12 cellular contexts compared by ENCODE assay signal in genomic region chr20:3812975-3813599, GRCh38. TPM values are rescaled to one million over a fixed set of nuclear protein-coding genes. Genes with fewer than 3 reads are reported as not detected.
DNase-seq lines count a peak whose midpoint lies in the region; ATAC-seq and TF ChIP-seq lines count a peak whose summit lies in the region.
"Had no signal": no experiment of that assay in that cellular context is flagged by ENCODE, and none has a peak within 500 bp of the region (broad histone marks: within the 10 kb centered on the region; RNA-seq: fewer than 3 reads in every experiment).

No MANE protein-coding gene starts in this region.

- peaks cover 73% of the 10 kb centered on the region for H3K4me1 Mint-ChIP-seq in activated naive CD4-positive, alpha-beta T cell treated with anti-CD3 and anti-CD28 coated beads, Interleukin-2, amount 50 U/mL, for 24 hours
- H3K4me1 Mint-ChIP-seq in activated naive CD8-positive, alpha-beta T cell treated with anti-CD3 and anti-CD28 coated beads for 36 hours: peaks cover 50% of the 10 kb centered on the region
- H3K4me1 Mint-ChIP-seq in type B pancreatic cell (ENCODE audit: unreplicated experiment): peaks cover 24% of the 10 kb centered on the region

- H3K27me3 Mint-ChIP-seq in activated naive CD4-positive, alpha-beta T cell treated with anti-CD3 and anti-CD28 coated beads, Interleukin-2, amount 50 U/mL, for 24 hours: no peaks in the 10 kb centered on the region
- no peaks in the 10 kb centered on the region for H3K27me3 Mint-ChIP-seq in activated naive CD8-positive, alpha-beta T cell treated with anti-CD3 and anti-CD28 coated beads for 36 hours
- H3K27me3 Mint-ChIP-seq in type B pancreatic cell: peaks cover 6% of the 10 kb centered on the region

- no peaks in the 10 kb centered on the region for H3K36me3 Mint-ChIP-seq in activated naive CD4-positive, alpha-beta T cell treated with anti-CD3 and anti-CD28 coated beads, Interleukin-2, amount 50 U/mL, for 24 hours
- H3K36me3 Mint-ChIP-seq in activated naive CD8-positive, alpha-beta T cell treated with anti-CD3 and anti-CD28 coated beads for 36 hours: no peaks in the 10 kb centered on the region
- no peaks in the 10 kb centered on the region for H3K36me3 Mint-ChIP-seq in type B pancreatic cell

- no peak overlapping the region for H3K4me3 ChIP-seq in muscle layer of colon (ENCODE audit: low read depth in 1 of 2, low read length in 2 of 2)

- no peak for TF ChIP-seq CTCF in type B pancreatic cell (conservative IDR thresholded peaks at IDR 0.05)

- H3K27ac ChIP-seq in muscle layer of colon (ENCODE audit: low read depth, low read length): peak overlapping the region; percentile 56

- H3K27ac Mint-ChIP-seq in activated naive CD4-positive, alpha-beta T cell treated with anti-CD3 and anti-CD28 coated beads, Interleukin-2, amount 50 U/mL, for 24 hours: peak overlapping the region; percentile 63
- peak overlapping the region; percentile 5 for H3K27ac Mint-ChIP-seq in activated naive CD8-positive, alpha-beta T cell treated with anti-CD3 and anti-CD28 coated beads for 36 hours
- H3K27ac Mint-ChIP-seq in type B pancreatic cell: peak overlapping the region; percentile 44

- no peaks in the 10 kb centered on the region for H3K27me3 ChIP-seq in muscle layer of colon (ENCODE audit: control insufficient read depth in 1 of 2, insufficient read depth in 2 of 2, low read length in 2 of 2)

- no peaks in the 10 kb centered on the region for H3K9me3 Mint-ChIP-seq in activated naive CD4-positive, alpha-beta T cell treated with anti-CD3 and anti-CD28 coated beads, Interleukin-2, amount 50 U/mL, for 24 hours
- no peaks in the 10 kb centered on the region for H3K9me3 Mint-ChIP-seq in activated naive CD8-positive, alpha-beta T cell treated with anti-CD3 and anti-CD28 coated beads for 36 hours
- no peaks in the 10 kb centered on the region for H3K9me3 Mint-ChIP-seq in type B pancreatic cell

- ATAC-seq in GM18520 (IDR thresholded peaks at IDR 0.05; ENCODE audit: unreplicated experiment): no peak

- no peak overlapping the region for H3K9ac ChIP-seq in muscle layer of colon (ENCODE audit: low read length)

- no peaks in the 10 kb centered on the region for H3K36me3 ChIP-seq in muscle layer of colon (ENCODE audit: insufficient read depth, low read length)

- peaks cover 40% of the 10 kb centered on the region for H3K4me1 ChIP-seq in muscle layer of colon (ENCODE audit: insufficient read depth, low read length)

- H3K9me3 ChIP-seq in muscle layer of colon (ENCODE audit: low read length): no peaks in the 10 kb centered on the region

- DNase-seq in activated naive CD4-positive, alpha-beta T cell treated with anti-CD3 and anti-CD28 coated beads, Interleukin-2, amount 50 U/mL, for 16 hours: no peak
- no peak for DNase-seq in activated naive CD8-positive, alpha-beta T cell treated with anti-CD3 and anti-CD28 coated beads for 36 hours
- DNase-seq in type B pancreatic cell (ENCODE audit: extremely low spot score, unreplicated experiment) (no peak), HPDE6-E6E7 (ENCODE audit: extremely low spot score) (no peak), mesenteric fat pad (ENCODE audit: low spot score) (no peak)
- DNase-seq: activated CD8-positive, alpha-beta memory T cell treated with anti-CD3 and anti-CD28 coated beads, Interleukin-2, amount 50 U/mL, for 48 hours; dermis blood vessel endothelial cell; NCI-H345; SHP77 had no signal

- H3K4me3 Mint-ChIP-seq in activated naive CD4-positive, alpha-beta T cell treated with anti-CD3 and anti-CD28 coated beads, Interleukin-2, amount 50 U/mL, for 24 hours: peak overlapping the region; percentile 20
- no peak overlapping the region for H3K4me3 Mint-ChIP-seq in activated naive CD8-positive, alpha-beta T cell treated with anti-CD3 and anti-CD28 coated beads for 36 hours
- H3K4me3 Mint-ChIP-seq in type B pancreatic cell: no peak overlapping the region

RNA-seq across cellular contexts. Expression of gene AP5S1, which starts 7.3 kb away (rescaled TPM):
- 10 to 100 TPM; 11.1 to 11.7 TPM for total RNA-seq in activated naive CD8-positive, alpha-beta T cell treated with anti-CD3 and anti-CD28 coated beads for 36 hours
- total RNA-seq in type B pancreatic cell (ENCODE audit: low replicate concordance): 10.4 and 11.1 TPM in 2 replicates
- total RNA-seq in mesenteric fat pad: 13.2 TPM

RNA-seq across cellular contexts. Expression of gene CDC25B, which starts 17.0 kb away (rescaled TPM):
- 10 to 100 TPM; 54.6 to 60.9 TPM for total RNA-seq in activated naive CD8-positive, alpha-beta T cell treated with anti-CD3 and anti-CD28 coated beads for 36 hours
- 34.8 and 51.1 TPM in 2 replicates for total RNA-seq in type B pancreatic cell (ENCODE audit: low replicate concordance)
- total RNA-seq in mesenteric fat pad: 18.0 TPM

RNA-seq across cellular contexts. Expression of gene CENPB, which starts 26.5 kb away (rescaled TPM):
- total RNA-seq in activated naive CD8-positive, alpha-beta T cell treated with anti-CD3 and anti-CD28 coated beads for 36 hours: 10 to 100 TPM; 54.6 to 59.0 TPM
- total RNA-seq in type B pancreatic cell (ENCODE audit: low replicate concordance): 63.2 and 68.7 TPM in 2 replicates
- total RNA-seq in mesenteric fat pad: 97.3 TPM

RNA-seq across cellular contexts. Expression of gene SPEF1, which starts 31.8 kb away (rescaled TPM):
- total RNA-seq in activated naive CD8-positive, alpha-beta T cell treated with anti-CD3 and anti-CD28 coated beads for 36 hours: under 1 TPM; 0.12 to 0.23 TPM
- total RNA-seq in type B pancreatic cell (ENCODE audit: low replicate concordance) (0.55 and 3.0 TPM in 2 replicates), mesenteric fat pad (not detected)
- total RNA-seq: dermis blood vessel endothelial cell had no signal

RNA-seq across cellular contexts. Expression of gene MAVS, which starts 33.5 kb away (rescaled TPM):
- 10 to 100 TPM; 21.2 to 21.6 TPM for total RNA-seq in activated naive CD8-positive, alpha-beta T cell treated with anti-CD3 and anti-CD28 coated beads for 36 hours
- total RNA-seq in type B pancreatic cell (ENCODE audit: low replicate concordance) (44.5 and 52.2 TPM in 2 replicates), mesenteric fat pad (43.5 TPM)

Comparison
In these comparisons a context has a peak if more than half of its experiments do, and no peak if none do; other contexts are left out.
1. H3K27ac Mint-ChIP-seq: peak in every context shown above with its lines; median percentile 63 in activated naive CD4-positive, alpha-beta T cell treated with anti-CD3 and anti-CD28 coated beads, Interleukin-2, amount 50 U/mL, for 24 hours; 44 in type B pancreatic cell; 5 in activated naive CD8-positive, alpha-beta T cell treated with anti-CD3 and anti-CD28 coated beads for 36 hours.